Comparison of ENCODE assay signal across 1 cellular context in genomic region chr3:11661052-11661656, GRCh38.
TF ChIP-seq lines count a peak whose summit lies in the region.

No MANE protein-coding gene starts in this region.

TF ChIP-seq in HEK293, 187 proteins besides CTCF, POLR2A, EP300 and RAD21 (continued from another document and continues in another):
- TF ChIP-seq PBX3 (CRISPR knock-in tag; IDR thresholded peaks at IDR 0.05) (no peak), ZNF580 (tag by site-specific recombination; IDR thresholded peaks at IDR 0.05) (peak; percentile 65; the same call in 1 of the 2 replicates), BCL11A (tag by site-specific recombination; IDR thresholded peaks at IDR 0.05; ENCODE audit: low read depth) (no peak), ZNF777 (tag by site-specific recombination; IDR thresholded peaks at IDR 0.05; ENCODE audit: borderline replicate concordance) (no peak), REPIN1 (tag by site-specific recombination; IDR thresholded peaks at IDR 0.05; ENCODE audit: low read depth) (no peak), PATZ1 (tag by site-specific recombination; IDR thresholded peaks at IDR 0.05) (no peak), ZNF223 (tag by site-specific recombination; IDR thresholded peaks at IDR 0.05) (no peak), ZNF76 (tag by site-specific recombination; IDR thresholded peaks at IDR 0.05; ENCODE audit: borderline replicate concordance, low read depth) (no peak), ZNF311 (tag by site-specific recombination; IDR thresholded peaks at IDR 0.05; ENCODE audit: borderline replicate concordance) (no peak), ZNF23 (tag by site-specific recombination; IDR thresholded peaks at IDR 0.05; ENCODE audit: borderline replicate concordance) (no peak), PRDM1 (tag by site-specific recombination; IDR thresholded peaks at IDR 0.05) (no peak), PRDM10 (tag by site-specific recombination; IDR thresholded peaks at IDR 0.05) (no peak), GLI2 (tag by site-specific recombination; IDR thresholded peaks at IDR 0.05; ENCODE audit: borderline replicate concordance, low read depth) (peak; percentile 63; the same call in 1 of the 2 replicates), ZNF146 (tag by site-specific recombination; IDR thresholded peaks at IDR 0.05) (no peak), PRDM2 (tag by site-specific recombination; IDR thresholded peaks at IDR 0.05; ENCODE audit: borderline replicate concordance) (no peak), ZNF248 (tag by site-specific recombination; IDR thresholded peaks at IDR 0.05) (no peak), ZNF2 (tag by site-specific recombination; IDR thresholded peaks at IDR 0.05) (no peak), ZNF548 (tag by site-specific recombination; IDR thresholded peaks at IDR 0.05) (no peak), MZF1 (tag by site-specific recombination; IDR thresholded peaks at IDR 0.05; ENCODE audit: borderline replicate concordance) (peak; percentile 37; the same call in 1 of the 2 replicates), HIC1 (tag by site-specific recombination; IDR thresholded peaks at IDR 0.05) (no peak), ZNF221 (tag by site-specific recombination; IDR thresholded peaks at IDR 0.05; ENCODE audit: borderline replicate concordance) (no peak), ZSCAN30 (tag by site-specific recombination; IDR thresholded peaks at IDR 0.05) (no peak), KLF8 (tag by site-specific recombination; IDR thresholded peaks at IDR 0.05) (no peak), ZNF639 (tag by site-specific recombination; IDR thresholded peaks at IDR 0.05) (0 out of 2 replicates have a peak, but pooled peaks have one; percentile 38), ZNF670 (tag by site-specific recombination; IDR thresholded peaks at IDR 0.05; ENCODE audit: low read depth) (no peak), KLF16 (tag by site-specific recombination; IDR thresholded peaks at IDR 0.05) (no peak), ZNF133 (tag by site-specific recombination; IDR thresholded peaks at IDR 0.05) (no peak), ZNF518A (tag by site-specific recombination; conservative IDR thresholded peaks at IDR 0.05; ENCODE audit: low read depth) (peak; percentile 94), ZNF350 (tag by site-specific recombination; IDR thresholded peaks at IDR 0.05) (no peak), ZNF449 (tag by site-specific recombination; IDR thresholded peaks at IDR 0.05) (no peak), ZNF433 (tag by site-specific recombination; IDR thresholded peaks at IDR 0.05; ENCODE audit: low read depth) (0 out of 2 replicates have a peak, but pooled peaks have one; percentile 42)
